In genomic region chr4:10017037-10017893, GRCh38 we compare ENCODE assay signal across 20 cellular contexts.
"Had no signal": no experiment of that assay in that cellular context is flagged by ENCODE, and none has a peak within 500 bp of the region (broad histone marks: within the 10 kb centered on the region; RNA-seq: fewer than 3 reads in every experiment).

No MANE protein-coding gene starts in this region.

- H3K9me3 Mint-ChIP-seq: activated naive CD4-positive, alpha-beta T cell treated with anti-CD3 and anti-CD28 coated beads, Interleukin-2, amount 10 ng/mL, durations not matched to agents 7 days and 5 days; naive thymus-derived CD8-positive, alpha-beta T cell had no signal

- ATAC-seq: body of pancreas; foreskin keratinocyte; mucosa of descending colon; naive thymus-derived CD8-positive, alpha-beta T cell had no signal

- FAIRE-seq: endothelial cell of umbilical vein had no signal

- DNase-seq: activated CD4-positive, alpha-beta T cell treated with anti-CD3 and anti-CD28 coated beads, Interleukin-2, amount 50 U/mL, for 4 hours; activated CD4-positive, CD25-positive, alpha-beta regulatory T cell treated with anti-CD3 and anti-CD28 coated beads, Interleukin-2, amount 50 U/mL, for 72 hours; activated naive CD4-positive, alpha-beta T cell treated with anti-CD3 and anti-CD28 coated beads, Interleukin-2, amount 10 ng/mL, durations not matched to agents 7 days and 5 days; activated T-cell treated with anti-CD3 and anti-CD28 coated beads, Interleukin-2, amount 50 U/mL, for 1 hour; amniotic stem cell; body of pancreas; central memory CD4-positive, alpha-beta T cell; colonic mucosa; effector CD4-positive, alpha-beta T cell; foreskin keratinocyte; glutamatergic neuron; mucosa of descending colon; naive thymus-derived CD8-positive, alpha-beta T cell; retina; stimulated activated CD4-positive, alpha-beta T cell treated with anti-CD3 and anti-CD28 coated beads, Interleukin-2, amount 100 ng/mL, for 48 hours; stimulated activated naive CD4-positive, alpha-beta T cell; substantia nigra; T-helper 9 cell; transverse colon had no signal

- H3K27ac Mint-ChIP-seq: activated naive CD4-positive, alpha-beta T cell treated with anti-CD3 and anti-CD28 coated beads, Interleukin-2, amount 10 ng/mL, durations not matched to agents 7 days and 5 days had no signal

- H3K9me3 ChIP-seq: body of pancreas, colonic mucosa, mucosa of descending colon, transverse colon had no signal

- H3K27me3 Mint-ChIP-seq: activated naive CD4-positive, alpha-beta T cell treated with anti-CD3 and anti-CD28 coated beads, Interleukin-2, amount 10 ng/mL, durations not matched to agents 7 days and 5 days had no signal

- H3K36me3 ChIP-seq: colonic mucosa, transverse colon had no signal

- H3K4me3 ChIP-seq: body of pancreas, colonic mucosa, mucosa of descending colon, transverse colon had no signal

- H3K36me3 Mint-ChIP-seq: activated naive CD4-positive, alpha-beta T cell treated with anti-CD3 and anti-CD28 coated beads, Interleukin-2, amount 10 ng/mL, durations not matched to agents 7 days and 5 days; naive thymus-derived CD8-positive, alpha-beta T cell had no signal

- H3K27ac ChIP-seq: body of pancreas, colonic mucosa, foreskin keratinocyte, transverse colon had no signal
